Comparison of ENCODE assay signal across 28 cellular contexts in the genomic region with DNA sequence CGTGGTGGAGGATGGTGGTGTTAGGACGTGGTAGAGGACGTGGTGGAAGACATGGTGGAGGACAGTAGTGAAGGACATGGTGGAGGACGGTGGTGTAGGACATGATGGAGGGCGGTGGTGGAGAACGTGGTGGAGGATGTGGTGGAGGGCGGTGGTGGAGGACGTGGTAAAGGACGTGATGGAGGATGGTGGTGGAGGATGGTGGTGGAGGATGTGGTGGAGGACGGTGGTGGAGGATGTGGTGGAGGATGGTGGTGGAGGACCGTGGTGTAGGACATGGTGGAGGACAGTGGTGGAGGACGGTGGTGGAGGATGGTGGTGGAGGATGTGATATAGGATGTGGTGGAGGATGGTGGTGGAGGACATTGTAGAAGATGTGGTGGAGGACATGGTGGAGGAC.
"Had no signal": no experiment of that assay in that cellular context is flagged by ENCODE, and none has a peak within 500 bp of the region (broad histone marks: within the 10 kb centered on the region; RNA-seq: fewer than 3 reads in every experiment).

No MANE protein-coding gene starts in this region.

- H3K27me3 Mint-ChIP-seq: activated CD8-positive, alpha-beta memory T cell treated with anti-CD3 and anti-CD28 coated beads, Interleukin-2, amount 10 ng/mL, durations not matched to agents 7 days and 5 days; activated naive CD8-positive, alpha-beta T cell treated with anti-CD3 and anti-CD28 coated beads, Interleukin-2, amount 10 ng/mL, durations not matched to agents 7 days and 5 days; brain had no signal

- H3K4me3 Mint-ChIP-seq: activated CD4-positive, alpha-beta memory T cell treated with anti-CD3 and anti-CD28 coated beads for 36 hours; activated CD4-positive, alpha-beta T cell treated with anti-CD3 and anti-CD28 coated beads for 36 hours; activated CD4-positive, alpha-beta T cell treated with anti-CD3 and anti-CD28 coated beads, Interleukin-2, amount 10 ng/mL, durations not matched to agents 24 days and 14 days; activated CD8-positive, alpha-beta memory T cell treated with anti-CD3 and anti-CD28 coated beads, Interleukin-2, amount 10 ng/mL, durations not matched to agents 7 days and 5 days; activated CD8-positive, alpha-beta T cell treated with anti-CD3 and anti-CD28 coated beads, Interleukin-2, amount 10 ng/mL, durations not matched to agents 7 days and 5 days; activated naive CD4-positive, alpha-beta T cell treated with anti-CD3 and anti-CD28 coated beads, Interleukin-2, amount 10 ng/mL, durations not matched to agents 7 days and 5 days; activated naive CD8-positive, alpha-beta T cell treated with anti-CD3 and anti-CD28 coated beads, Interleukin-2, amount 10 ng/mL, durations not matched to agents 7 days and 5 days; activated T-cell treated with anti-CD3 and anti-CD28 coated beads, Interleukin-2, amount 50 U/mL, for 72 hours; brain; central memory CD8-positive, alpha-beta T cell; dendritic cell treated with granulocyte-macrophage colony-stimulating factor and Interleukin-4, amounts not matched to agents 40 ng/mL and 50 ng/mL, for 4 days; endodermal cell had no signal

- H3K36me3 Mint-ChIP-seq: activated CD4-positive, alpha-beta memory T cell treated with anti-CD3 and anti-CD28 coated beads for 36 hours; activated CD8-positive, alpha-beta memory T cell treated with anti-CD3 and anti-CD28 coated beads, Interleukin-2, amount 10 ng/mL, durations not matched to agents 7 days and 5 days; activated naive CD4-positive, alpha-beta T cell treated with anti-CD3 and anti-CD28 coated beads, Interleukin-2, amount 10 ng/mL, durations not matched to agents 7 days and 5 days; activated naive CD4-positive, alpha-beta T cell treated with anti-CD3 and anti-CD28 coated beads, Interleukin-2, amount 50 U/mL, for 72 hours; activated naive CD8-positive, alpha-beta T cell treated with anti-CD3 and anti-CD28 coated beads, Interleukin-2, amount 10 ng/mL, durations not matched to agents 7 days and 5 days had no signal

- H3K9me3 ChIP-seq: ascending aorta, breast epithelium had no signal

- H3K27ac Mint-ChIP-seq: activated CD4-positive, alpha-beta memory T cell treated with anti-CD3 and anti-CD28 coated beads for 36 hours; activated CD4-positive, alpha-beta T cell treated with anti-CD3 and anti-CD28 coated beads for 36 hours; activated CD4-positive, alpha-beta T cell treated with anti-CD3 and anti-CD28 coated beads, Interleukin-2, amount 10 ng/mL, durations not matched to agents 24 days and 14 days; activated CD8-positive, alpha-beta memory T cell treated with anti-CD3 and anti-CD28 coated beads, Interleukin-2, amount 10 ng/mL, durations not matched to agents 7 days and 5 days; activated CD8-positive, alpha-beta T cell treated with anti-CD3 and anti-CD28 coated beads, Interleukin-2, amount 10 ng/mL, durations not matched to agents 7 days and 5 days; activated naive CD4-positive, alpha-beta T cell treated with anti-CD3 and anti-CD28 coated beads, Interleukin-2, amount 10 ng/mL, durations not matched to agents 7 days and 5 days; activated naive CD4-positive, alpha-beta T cell treated with anti-CD3 and anti-CD28 coated beads, Interleukin-2, amount 50 U/mL, for 72 hours; activated naive CD8-positive, alpha-beta T cell treated with anti-CD3 and anti-CD28 coated beads, Interleukin-2, amount 10 ng/mL, durations not matched to agents 7 days and 5 days; activated T-cell treated with anti-CD3 and anti-CD28 coated beads, Interleukin-2, amount 50 U/mL, for 72 hours; brain; dendritic cell treated with granulocyte-macrophage colony-stimulating factor and Interleukin-4, amounts not matched to agents 40 ng/mL and 50 ng/mL, for 4 days; endodermal cell had no signal

- H3K36me3 ChIP-seq: ascending aorta, breast epithelium had no signal

- DNase-seq: activated CD4-positive, alpha-beta memory T cell treated with anti-CD3 and anti-CD28 coated beads for 36 hours; activated CD4-positive, alpha-beta T cell treated with anti-CD3 and anti-CD28 coated beads for 36 hours; activated CD4-positive, alpha-beta T cell treated with anti-CD3 and anti-CD28 coated beads, Interleukin-2, amount 10 ng/mL, durations not matched to agents 24 days and 14 days; activated CD4-positive, CD25-positive, alpha-beta regulatory T cell; activated CD4-positive, CD25-positive, alpha-beta regulatory T cell treated with anti-CD3 and anti-CD28 coated beads, Interleukin-2, amount 50 U/mL, for 72 hours; activated CD8-positive, alpha-beta memory T cell treated with anti-CD3 and anti-CD28 coated beads, Interleukin-2, amount 10 ng/mL, durations not matched to agents 7 days and 5 days; activated CD8-positive, alpha-beta memory T cell treated with anti-CD3 and anti-CD28 coated beads, Interleukin-2, amount 50 U/mL, for 4 hours; activated CD8-positive, alpha-beta T cell treated with anti-CD3 and anti-CD28 coated beads, Interleukin-2, amount 10 ng/mL, durations not matched to agents 7 days and 5 days; activated gamma-delta T cell; activated naive CD4-positive, alpha-beta T cell; activated naive CD4-positive, alpha-beta T cell treated with anti-CD3 and anti-CD28 coated beads, Interleukin-2, amount 10 ng/mL, durations not matched to agents 7 days and 5 days; activated naive CD8-positive, alpha-beta T cell treated with anti-CD3 and anti-CD28 coated beads, Interleukin-2, amount 10 ng/mL, durations not matched to agents 7 days and 5 days; activated T-cell treated with anti-CD3 and anti-CD28 coated beads, Interleukin-2, amount 50 U/mL, for 1 hour; activated T-cell treated with anti-CD3 and anti-CD28 coated beads, Interleukin-2, amount 50 U/mL, for 72 hours; dorsolateral prefrontal cortex; effector memory CD4-positive, alpha-beta T cell; endodermal cell; foreskin fibroblast; head of caudate nucleus had no signal

- H3K9me3 Mint-ChIP-seq: activated CD4-positive, alpha-beta memory T cell treated with anti-CD3 and anti-CD28 coated beads for 36 hours; activated CD4-positive, alpha-beta T cell treated with anti-CD3 and anti-CD28 coated beads, Interleukin-2, amount 10 ng/mL, durations not matched to agents 24 days and 14 days; activated naive CD4-positive, alpha-beta T cell treated with anti-CD3 and anti-CD28 coated beads, Interleukin-2, amount 10 ng/mL, durations not matched to agents 7 days and 5 days; activated naive CD4-positive, alpha-beta T cell treated with anti-CD3 and anti-CD28 coated beads, Interleukin-2, amount 50 U/mL, for 72 hours; activated naive CD8-positive, alpha-beta T cell treated with anti-CD3 and anti-CD28 coated beads, Interleukin-2, amount 10 ng/mL, durations not matched to agents 7 days and 5 days; activated T-cell treated with anti-CD3 and anti-CD28 coated beads, Interleukin-2, amount 50 U/mL, for 72 hours; brain; central memory CD8-positive, alpha-beta T cell; dendritic cell treated with granulocyte-macrophage colony-stimulating factor and Interleukin-4, amounts not matched to agents 40 ng/mL and 50 ng/mL, for 4 days; endodermal cell had no signal

- ATAC-seq: activated CD4-positive, alpha-beta T cell treated with anti-CD3 and anti-CD28 coated beads for 36 hours; activated CD8-positive, alpha-beta memory T cell treated with anti-CD3 and anti-CD28 coated beads, Interleukin-2, amount 10 ng/mL, durations not matched to agents 7 days and 5 days; activated CD8-positive, alpha-beta T cell treated with anti-CD3 and anti-CD28 coated beads, Interleukin-2, amount 10 ng/mL, durations not matched to agents 7 days and 5 days; activated T-cell treated with anti-CD3 and anti-CD28 coated beads, Interleukin-2, amount 50 U/mL, for 72 hours; esophagus mucosa had no signal

- H3K4me3 ChIP-seq: ascending aorta, breast epithelium, coronary artery, dorsolateral prefrontal cortex had no signal

- FAIRE-seq: frontal cortex had no signal

- H3K4me1 Mint-ChIP-seq: activated CD4-positive, alpha-beta T cell treated with anti-CD3 and anti-CD28 coated beads for 36 hours; activated CD4-positive, alpha-beta T cell treated with anti-CD3 and anti-CD28 coated beads, Interleukin-2, amount 10 ng/mL, durations not matched to agents 24 days and 14 days; activated CD8-positive, alpha-beta memory T cell treated with anti-CD3 and anti-CD28 coated beads, Interleukin-2, amount 10 ng/mL, durations not matched to agents 7 days and 5 days; activated naive CD4-positive, alpha-beta T cell treated with anti-CD3 and anti-CD28 coated beads, Interleukin-2, amount 10 ng/mL, durations not matched to agents 7 days and 5 days; activated naive CD8-positive, alpha-beta T cell treated with anti-CD3 and anti-CD28 coated beads, Interleukin-2, amount 10 ng/mL, durations not matched to agents 7 days and 5 days; brain; central memory CD8-positive, alpha-beta T cell; endodermal cell had no signal

- H3K27ac ChIP-seq: ascending aorta, breast epithelium, coronary artery, dorsolateral prefrontal cortex had no signal

- H3K27me3 ChIP-seq: ascending aorta, breast epithelium, dorsolateral prefrontal cortex had no signal

- H3K4me1 ChIP-seq: ascending aorta, breast epithelium had no signal
